In the genomic region with DNA sequence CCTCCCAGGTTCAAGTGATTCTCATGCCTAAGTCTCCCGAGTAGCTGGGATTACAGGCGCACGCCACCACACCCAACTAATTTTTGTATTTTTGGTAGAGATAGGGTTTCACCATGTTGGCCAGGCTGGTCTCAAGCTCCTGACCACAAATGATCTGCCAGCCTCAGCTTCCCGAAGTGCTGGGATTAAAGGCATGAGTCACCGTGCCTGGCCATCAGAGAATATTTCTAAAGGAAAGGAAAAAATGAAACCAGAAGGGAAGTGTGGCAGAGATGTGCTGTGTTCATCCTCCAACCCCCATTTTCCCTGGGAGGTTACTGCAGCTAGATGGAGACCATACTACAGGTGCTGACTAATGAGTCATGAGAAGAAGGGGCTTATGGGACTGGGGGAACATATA, we compare ENCODE assay signal across 20 cellular contexts.
DNase-seq lines count a peak whose midpoint lies in the region; ATAC-seq and TF ChIP-seq lines count a peak whose summit lies in the region.
"Had no signal": no experiment of that assay in that cellular context is flagged by ENCODE, and none has a peak within 500 bp of the region (broad histone marks: within the 10 kb centered on the region; RNA-seq: fewer than 3 reads in every experiment).

No MANE protein-coding gene starts in this region.

- in situ Hi-C loops in mammary epithelial cell (cut with MboI; ENCODE audit: low sequenced_read_pairs in 2 of 2), result no loop called here

- CTCF ChIA-PET in mammary epithelial cell (lab: Charles Lee; ENCODE audit: low non-redundant PET), result no interaction called here

- no peak overlapping the region for H3K9ac ChIP-seq in mammary epithelial cell (ENCODE audit: insufficient read depth, low read length)

- no peak overlapping the region for H3K4me3 ChIP-seq in mammary epithelial cell (replicated peaks in 1 of 3; ENCODE audit: insufficient read depth in 1 of 3, low read depth in 2 of 3, low read length in 3 of 3)

- intact Hi-C loops in mammary epithelial cell (cut with micrococcal nuclease), result no loop called here

- no peaks in the 10 kb centered on the region for H3K9me3 ChIP-seq in mammary epithelial cell (replicated peaks; ENCODE audit: insufficient read depth, low read length)

- H3K27me3 ChIP-seq in mammary epithelial cell (ENCODE audit: insufficient read depth, low read length), result no peaks in the 10 kb centered on the region

- H3K4me2 ChIP-seq in mammary epithelial cell (ENCODE audit: insufficient read depth, low read depth, low read length), result no peak overlapping the region

- dilution Hi-C loops in mammary epithelial cell (cut with HindIII; ENCODE audit: low sequenced_read_pairs), result no loop called here

- no peaks in the 10 kb centered on the region for H4K20me1 ChIP-seq in mammary epithelial cell (ENCODE audit: insufficient read depth, low read length)

- no peak for TF ChIP-seq CTCF in mammary epithelial cell (conservative IDR thresholded peaks at IDR 0.05 in 1 of 2, IDR thresholded peaks at IDR 0.05 in 1 of 2; ENCODE audit: extremely low read depth in 1 of 2, insufficient read depth in 1 of 2, low read depth in 1 of 2, low read length in 2 of 2)

- BruUV-seq in mammary epithelial cell (replicated peaks; lab: Mats Ljungman, UMichigan), result no TSS peak

- WGBS in mammary epithelial cell (ENCODE audit: low coverage, missing lambda C conversion rate), result 69% methylated on average over 5 of the region's 5 CpGs

- peak overlapping the region; percentile 12 for H2AFZ ChIP-seq in mammary epithelial cell (ENCODE audit: low read depth, low read length)

- no peak overlapping the region for H3K27ac ChIP-seq in mammary epithelial cell (ENCODE audit: insufficient read depth, low read depth, low read length)

- no peak for ATAC-seq in HG02588 (IDR thresholded peaks at IDR 0.05; ENCODE audit: unreplicated experiment)
- ATAC-seq: Right ventricle myocardium inferior had no signal

- peaks cover 8% of the 10 kb centered on the region for H3K4me1 ChIP-seq in mammary epithelial cell (ENCODE audit: insufficient read depth, low read length)

- no peaks in the 10 kb centered on the region for H3K79me2 ChIP-seq in mammary epithelial cell (ENCODE audit: insufficient read depth, low read length)

- DNase-seq in EH (ENCODE audit: low read depth) (peak; percentile 57), M059J (ENCODE audit: low read depth) (peak; percentile 80), mammary epithelial cell (peak; percentile 4), kidney tubule cell (ENCODE audit: low spot score) (peak; percentile 28), dermis blood vessel endothelial cell (no peak), SHP77 (lab: John Stamatoyannopoulos, UW) (no peak), SK-N-DZ (ENCODE audit: low spot score) (no peak)
- DNase-seq: ACHN; Calu3; CD4-positive, alpha-beta T cell; DND-41; H9; NCI-H2107; NCI-H345; NCI-H69; NK-92 treated with Interleukin-12 subunit alpha and Interleukin-12 subunit beta, amount 100 ng/mL, for 24 hours; OCI-M1; SW 1271 had no signal

- H3K36me3 ChIP-seq in mammary epithelial cell (ENCODE audit: insufficient read depth, low read length), result no peaks in the 10 kb centered on the region

Comparison
In these comparisons a context has a peak if more than half of its experiments do, and no peak if none do; other contexts are left out.
1. DNase-seq: peak in EH (single experiment), M059J (single experiment), mammary epithelial cell (single experiment) and kidney tubule cell (single experiment); none in dermis blood vessel endothelial cell (single experiment), SHP77 (0 of 2) and SK-N-DZ (single experiment).